ENCODE assay signal across 8 cellular contexts in genomic region chr6:138987643-138988468, GRCh38. TPM values are rescaled to one million over a fixed set of nuclear protein-coding genes. Genes with fewer than 3 reads are reported as not detected.
DNase-seq lines count a peak whose midpoint lies in the region; ATAC-seq and TF ChIP-seq lines count a peak whose summit lies in the region.

REPS1 (minus strand) TSS chr6:138988253; CDS start chr6:138987682, 571 bp downstream.

- no peaks in the 10 kb centered on the region for H3K36me3 Mint-ChIP-seq in activated CD4-positive, alpha-beta T cell treated with anti-CD3 and anti-CD28 coated beads, Interleukin-2, amount 10 ng/mL, durations not matched to agents 24 days and 14 days (ENCODE audit: low read depth)

- no peaks in the 10 kb centered on the region for H3K36me3 ChIP-seq in BE2C

- H3K4me1 ChIP-seq in BE2C = peaks cover 2% of the 10 kb centered on the region; the same call in 1 of the 2 replicates

- no peaks in the 10 kb centered on the region for H3K9me3 ChIP-seq in BE2C

- no peaks in the 10 kb centered on the region for H3K9me3 Mint-ChIP-seq in activated CD4-positive, alpha-beta T cell treated with anti-CD3 and anti-CD28 coated beads, Interleukin-2, amount 10 ng/mL, durations not matched to agents 24 days and 14 days

- intact Hi-C loops in activated CD4-positive, alpha-beta T cell treated with anti-CD3 and anti-CD28 coated beads, Interleukin-2, amount 10 ng/mL, durations not matched to agents 24 days and 14 days (cut with micrococcal nuclease) = loop anchor here (1.0 to 5.0 kb wide), 9 partner anchors 40 to 396 kb away; partner anchors contain the start of genes ABRACL, CCDC28A, CITED2 and TXLNB

- no peaks in the 10 kb centered on the region for H3K27me3 ChIP-seq in BE2C

- H3K27ac Mint-ChIP-seq in activated CD4-positive, alpha-beta T cell treated with anti-CD3 and anti-CD28 coated beads, Interleukin-2, amount 10 ng/mL, durations not matched to agents 24 days and 14 days = peak within 1 kb of the TSS; percentile 97

- H3K27ac ChIP-seq in coronary artery = peak within 1 kb of the TSS; percentile 84 to 87

- H3K4me3 Mint-ChIP-seq in activated CD4-positive, alpha-beta T cell treated with anti-CD3 and anti-CD28 coated beads, Interleukin-2, amount 10 ng/mL, durations not matched to agents 24 days and 14 days = peak within 1 kb of the TSS; percentile 91

- peak; percentile 90 for TF ChIP-seq POLR2A in GM19099 (IDR thresholded peaks at IDR 0.05; ENCODE audit: extremely low read depth, insufficient read length, low read depth)

- DNase-seq in BE2C (peak; percentile 94), NCI-H510A treated with DMSO at 0.1 percent for 48 hours (lab: John Stamatoyannopoulos, UW) (peak; percentile 77), coronary artery (ENCODE audit: low spot score) (peak; percentile 90), left kidney (ENCODE audit: low read depth, low spot score) (peak; percentile 98)
- peak; percentile 98 for DNase-seq in activated CD4-positive, alpha-beta T cell treated with anti-CD3 and anti-CD28 coated beads, Interleukin-2, amount 10 ng/mL, durations not matched to agents 24 days and 14 days
- peak; percentile 94 to 95 for DNase-seq in stimulated activated CD4-positive, alpha-beta T cell treated with anti-CD3 and anti-CD28 coated beads, Interleukin-2, amount 100 ng/mL, for 24 hours

- TF ChIP-seq CTCF in BE2C (IDR thresholded peaks at IDR 0.05; ENCODE audit: low read depth, low read length) = peak; percentile 80
- TF ChIP-seq CTCF in coronary artery (IDR thresholded peaks at IDR 0.05) = peak; percentile 89

- H3K4me1 Mint-ChIP-seq in activated CD4-positive, alpha-beta T cell treated with anti-CD3 and anti-CD28 coated beads, Interleukin-2, amount 10 ng/mL, durations not matched to agents 24 days and 14 days = peaks cover 19% of the 10 kb centered on the region

- H3K4me3 ChIP-seq in BE2C (ENCODE audit: low read depth, low read length) = peak within 1 kb of the TSS; percentile 84
- peak within 1 kb of the TSS; percentile 87 for H3K4me3 ChIP-seq in coronary artery

- H3K27me3 Mint-ChIP-seq in activated CD4-positive, alpha-beta T cell treated with anti-CD3 and anti-CD28 coated beads, Interleukin-2, amount 10 ng/mL, durations not matched to agents 24 days and 14 days = peaks cover under 1% of the 10 kb centered on the region

- ATAC-seq in HG03378 (IDR thresholded peaks at IDR 0.05; ENCODE audit: unreplicated experiment) = peak; percentile 80

RNA-seq across cellular contexts. Expression of gene REPS1, which starts in this region (rescaled TPM):
- polyA plus RNA-seq in BE2C (2012; ENCODE audit: insufficient read depth, insufficient read length, low read depth) = 35.5 TPM
- total RNA-seq in activated CD4-positive, alpha-beta T cell treated with anti-CD3 and anti-CD28 coated beads, Interleukin-2, amount 10 ng/mL, durations not matched to agents 24 days and 14 days = 65.8 and 70.1 TPM in 2 replicates

Comparison
In these comparisons a context has a peak if more than half of its experiments do, and no peak if none do; other contexts are left out.
1. Peak in every context shown above with its lines: DNase-seq, ATAC-seq, H3K4me3 ChIP-seq and H3K27ac ChIP-seq.